ENCODE assay signal across 34 cellular contexts in the genomic region with DNA sequence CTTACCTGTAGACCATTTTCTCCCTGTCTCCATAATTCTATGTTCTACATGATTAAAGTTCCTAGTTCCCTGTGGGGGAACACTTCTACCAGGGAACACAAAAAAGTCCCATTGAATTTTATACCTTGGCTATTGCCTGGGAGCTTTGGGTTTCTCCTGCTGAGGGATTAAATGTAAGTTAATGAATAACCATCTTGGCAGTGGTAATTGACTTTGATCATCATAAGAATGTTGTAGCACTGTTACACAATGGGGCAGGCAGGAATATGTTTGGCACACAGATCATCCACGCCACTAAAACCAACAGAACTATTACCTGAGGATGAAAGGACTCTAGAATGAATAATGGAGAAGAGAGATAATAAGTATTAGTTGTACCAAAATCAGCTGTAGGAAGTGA.
DNase-seq lines count a peak whose midpoint lies in the region; ATAC-seq and TF ChIP-seq lines count a peak whose summit lies in the region.
"Had no signal": no experiment of that assay in that cellular context is flagged by ENCODE, and none has a peak within 500 bp of the region (broad histone marks: within the 10 kb centered on the region; RNA-seq: fewer than 3 reads in every experiment).

No MANE protein-coding gene starts in this region.

- H3K4me1 ChIP-seq in hepatocyte (ENCODE audit: insufficient read depth) (no peaks in the 10 kb centered on the region), lower lobe of right lung (no peaks in the 10 kb centered on the region)
- H3K4me1 ChIP-seq: HAP-1 had no signal

- H3K36me3 ChIP-seq in hepatocyte (replicated peaks; ENCODE audit: insufficient read depth, low read depth) (no peaks in the 10 kb centered on the region), lower lobe of right lung (no peaks in the 10 kb centered on the region)
- H3K36me3 ChIP-seq: cardiac muscle cell, HAP-1, suprapubic skin had no signal

- H3K27me3 ChIP-seq in hepatocyte (no peaks in the 10 kb centered on the region), lower lobe of right lung (ENCODE audit: low read depth) (no peaks in the 10 kb centered on the region)
- H3K27me3 ChIP-seq: cardiac muscle cell, suprapubic skin had no signal

- WGBS in hepatocyte (ENCODE audit: low lambda C conversion rate, missing lambda C conversion rate), result 50% methylated on average over 1 of the region's 1 CpG

- no peaks in the 10 kb centered on the region for H3K4me1 Mint-ChIP-seq in activated CD4-positive, alpha-beta T cell treated with anti-CD3 and anti-CD28 coated beads for 36 hours
- H3K4me1 Mint-ChIP-seq: CD4-positive, CD25-positive, alpha-beta regulatory T cell; endodermal cell; immature natural killer cell; neural crest cell; stimulated activated memory B cell treated with anti-CD40 and anti-IgM and Interleukin-4, amounts not matched to agents 10 μg/mL and 1 μg/mL and 100 μg/mL, for 72 hours; T-helper 17 cell had no signal

- H3K9me2 ChIP-seq in hepatocyte (replicated peaks; ENCODE audit: insufficient read depth), result no peaks in the 10 kb centered on the region

- H3K4me2 ChIP-seq in hepatocyte, result no peak overlapping the region

- TF ChIP-seq CTCF in hepatocyte (IDR thresholded peaks at IDR 0.05; ENCODE audit: poor library complexity) (no peak), lower lobe of right lung (IDR thresholded peaks at IDR 0.05) (no peak)

- H3K9me3 ChIP-seq in hepatocyte (ENCODE audit: low read depth) (no peaks in the 10 kb centered on the region), lower lobe of right lung (no peaks in the 10 kb centered on the region)
- H3K9me3 ChIP-seq: HAP-1, suprapubic skin had no signal

- peak overlapping the region; percentile 14 for H3K27ac ChIP-seq in hepatocyte
- no peak overlapping the region for H3K27ac ChIP-seq in lower lobe of right lung
- H3K27ac ChIP-seq: cardiac muscle cell, SK-N-MC, suprapubic skin had no signal

- H3K4me3 ChIP-seq in hepatocyte, result no peak overlapping the region
- H3K4me3 ChIP-seq in lower lobe of right lung, result no peak overlapping the region
- H3K4me3 ChIP-seq: cardiac muscle cell, HAP-1, lung, SK-N-MC, suprapubic skin had no signal

- H3K27me3 Mint-ChIP-seq in activated CD4-positive, alpha-beta T cell treated with anti-CD3 and anti-CD28 coated beads for 36 hours, result no peaks in the 10 kb centered on the region
- H3K27me3 Mint-ChIP-seq: activated CD8-positive, alpha-beta T cell treated with anti-CD3 and anti-CD28 coated beads for 36 hours; activated naive CD8-positive, alpha-beta T cell; CD4-positive, CD25-positive, alpha-beta regulatory T cell; dendritic cell treated with granulocyte-macrophage colony-stimulating factor and Interleukin-4, amounts not matched to agents 40 ng/mL and 50 ng/mL, for 4 days; stimulated activated memory B cell treated with anti-CD40 and anti-IgM and Interleukin-4, amounts not matched to agents 10 μg/mL and 1 μg/mL and 100 μg/mL, for 72 hours; T-helper 17 cell had no signal

- H3K36me3 Mint-ChIP-seq in activated CD4-positive, alpha-beta T cell treated with anti-CD3 and anti-CD28 coated beads for 36 hours (ENCODE audit: low read depth), result no peaks in the 10 kb centered on the region
- H3K36me3 Mint-ChIP-seq: activated naive CD8-positive, alpha-beta T cell; CD4-positive, CD25-positive, alpha-beta regulatory T cell; immature natural killer cell; stimulated activated memory B cell treated with anti-CD40 and anti-IgM and Interleukin-4, amounts not matched to agents 10 μg/mL and 1 μg/mL and 100 μg/mL, for 72 hours had no signal

- peak; percentile 4 for DNase-seq in NCI-H82 (lab: John Stamatoyannopoulos, UW)
- DNase-seq in NCI-H82 treated with DMSO at 0.1 percent for 48 hours (lab: John Stamatoyannopoulos, UW; ENCODE audit: unreplicated experiment), result no peak
- peak; percentile 44 for DNase-seq in hepatocyte (ENCODE audit: low spot score)
- no peak for DNase-seq in lower lobe of right lung
- no peak for DNase-seq in DMS79 (lab: John Stamatoyannopoulos, UW)
- no peak for DNase-seq in activated CD4-positive, alpha-beta T cell treated with anti-CD3 and anti-CD28 coated beads for 36 hours
- DNase-seq: 8988T; activated CD4-positive, alpha-beta T cell treated with anti-CD3 and anti-CD28 coated beads for 1 hour; activated CD8-positive, alpha-beta T cell treated with anti-CD3 and anti-CD28 coated beads for 36 hours; activated effector memory CD4-positive, alpha-beta T cell treated with Interleukin-2 at 50 U/mL for 16 hours; aorta; CD4-positive, CD25-positive, alpha-beta regulatory T cell; DMS 273 treated with DMSO at 0.1 percent for 48 hours; endodermal cell; hippocampal formation; immature natural killer cell; KBM-7; NCI-H1436; NCI-H2081 treated with DMSO at 0.1 percent for 48 hours; NCI-H774; stimulated activated CD4-positive, alpha-beta T cell treated with anti-CD3 and anti-CD28 coated beads, Interleukin-4, amount 100 ng/mL, for 4 hours; T-helper 17 cell had no signal

- no peak overlapping the region for H3K4me3 Mint-ChIP-seq in activated CD4-positive, alpha-beta T cell treated with anti-CD3 and anti-CD28 coated beads for 36 hours
- H3K4me3 Mint-ChIP-seq: activated CD8-positive, alpha-beta T cell treated with anti-CD3 and anti-CD28 coated beads for 36 hours; activated naive CD8-positive, alpha-beta T cell; CD4-positive, CD25-positive, alpha-beta regulatory T cell; dendritic cell treated with granulocyte-macrophage colony-stimulating factor and Interleukin-4, amounts not matched to agents 40 ng/mL and 50 ng/mL, for 4 days; endodermal cell; immature natural killer cell; neural crest cell; stimulated activated memory B cell treated with anti-CD40 and anti-IgM and Interleukin-4, amounts not matched to agents 10 μg/mL and 1 μg/mL and 100 μg/mL, for 72 hours; T-helper 17 cell had no signal

- intact Hi-C loops in lower lobe of right lung (cut with DNase I), result no loop called here
- intact Hi-C loops in activated CD4-positive, alpha-beta T cell treated with anti-CD3 and anti-CD28 coated beads for 36 hours (cut with DNase I, micrococcal nuclease), result no loop called here

- no peak overlapping the region for H2AFZ ChIP-seq in hepatocyte

- no peaks in the 10 kb centered on the region for H4K20me1 ChIP-seq in hepatocyte (ENCODE audit: insufficient read depth, poor library complexity, severe bottlenecking)

- H3K79me2 ChIP-seq in hepatocyte, result no peaks in the 10 kb centered on the region

- CTCF ChIA-PET in activated CD4-positive, alpha-beta T cell treated with anti-CD3 and anti-CD28 coated beads for 36 hours (lab: Charles Lee), result no interaction called here

- H3K27ac Mint-ChIP-seq in activated CD4-positive, alpha-beta T cell treated with anti-CD3 and anti-CD28 coated beads for 36 hours, result no peak overlapping the region
- H3K27ac Mint-ChIP-seq: activated CD8-positive, alpha-beta T cell treated with anti-CD3 and anti-CD28 coated beads for 36 hours; activated naive CD8-positive, alpha-beta T cell; CD4-positive, CD25-positive, alpha-beta regulatory T cell; dendritic cell treated with granulocyte-macrophage colony-stimulating factor and Interleukin-4, amounts not matched to agents 40 ng/mL and 50 ng/mL, for 4 days; endodermal cell; immature natural killer cell; stimulated activated memory B cell treated with anti-CD40 and anti-IgM and Interleukin-4, amounts not matched to agents 10 μg/mL and 1 μg/mL and 100 μg/mL, for 72 hours; T-helper 17 cell had no signal

- ATAC-seq in lower lobe of right lung, result peak; percentile 54 to 75
- no peak for ATAC-seq in HG02642 (IDR thresholded peaks at IDR 0.05; ENCODE audit: poor library complexity, unreplicated experiment)
- no peak for ATAC-seq in activated CD4-positive, alpha-beta T cell treated with anti-CD3 and anti-CD28 coated beads for 36 hours
- ATAC-seq in HG02885 (IDR thresholded peaks at IDR 0.05; ENCODE audit: poor library complexity, unreplicated experiment), result no peak
- ATAC-seq: activated CD8-positive, alpha-beta T cell treated with anti-CD3 and anti-CD28 coated beads for 36 hours; sciatic nerve; stimulated activated memory B cell treated with anti-CD40 and anti-IgM and Interleukin-4, amounts not matched to agents 10 μg/mL and 1 μg/mL and 100 μg/mL, for 72 hours; T-helper 17 cell had no signal

- POLR2A ChIA-PET in activated CD4-positive, alpha-beta T cell treated with anti-CD3 and anti-CD28 coated beads for 36 hours (lab: Charles Lee), result no interaction called here

- H3K9me3 Mint-ChIP-seq in activated CD4-positive, alpha-beta T cell treated with anti-CD3 and anti-CD28 coated beads for 36 hours (ENCODE audit: low read depth), result peaks cover 2% of the 10 kb centered on the region
- H3K9me3 Mint-ChIP-seq: activated CD8-positive, alpha-beta T cell treated with anti-CD3 and anti-CD28 coated beads for 36 hours; endodermal cell had no signal

Comparison
In these comparisons a context has a peak if more than half of its experiments do, and no peak if none do; other contexts are left out.
1. DNase-seq: peak in NCI-H82 (single experiment) and hepatocyte (single experiment); none in NCI-H82 treated with DMSO at 0.1 percent for 48 hours (single experiment), lower lobe of right lung (single experiment), DMS79 (single experiment) and activated CD4-positive, alpha-beta T cell treated with anti-CD3 and anti-CD28 coated beads for 36 hours (single experiment).
2. ATAC-seq: peak in lower lobe of right lung (2 of 2); none in HG02642 (single experiment), activated CD4-positive, alpha-beta T cell treated with anti-CD3 and anti-CD28 coated beads for 36 hours (single experiment) and HG02885 (single experiment).